ENCODE assay signal across 1 cellular context in the genomic region with DNA sequence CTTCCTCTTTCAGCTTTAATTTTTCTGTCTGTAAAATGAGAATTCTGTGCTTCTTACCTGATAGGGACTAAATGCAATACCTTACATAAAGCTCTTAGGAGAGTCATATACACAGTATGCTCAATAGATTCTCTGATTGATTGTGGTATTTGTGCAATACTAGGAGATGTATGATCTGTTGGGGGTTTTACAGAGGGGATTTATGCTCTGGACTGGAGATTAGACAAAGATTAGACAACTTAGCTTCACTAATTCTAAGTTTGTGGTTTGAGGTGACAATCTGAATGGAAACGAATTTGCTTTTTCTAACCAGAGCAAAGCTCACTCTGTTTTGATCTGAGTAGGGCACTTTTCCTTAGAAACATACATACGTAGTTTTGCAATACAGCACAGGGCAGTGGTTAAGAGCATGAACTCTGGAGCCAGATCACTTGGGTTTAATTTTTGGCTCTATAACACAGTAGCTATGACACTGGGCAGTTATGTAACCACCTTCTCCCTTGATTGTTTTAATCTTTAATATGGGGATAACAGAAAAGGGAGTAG.
A peak's percentile ranks its signal among the peaks of the same experiment; 100 is the strongest.
TF ChIP-seq lines count a peak whose summit lies in the region.

No MANE protein-coding gene starts in this region.

TF ChIP-seq in liver, 16 proteins besides CTCF, POLR2A, EP300 and RAD21 (continued from another document):
- TF ChIP-seq REST (IDR thresholded peaks at IDR 0.05): no peak
- TF ChIP-seq SP1 (IDR thresholded peaks at IDR 0.05): peak; percentile 69
- peak; percentile 77 to 87 for TF ChIP-seq HNF4A (conservative IDR thresholded peaks at IDR 0.05)
- peak; percentile 18 for TF ChIP-seq MAX (IDR thresholded peaks at IDR 0.05)
- TF ChIP-seq JUND (IDR thresholded peaks at IDR 0.05): peak in 1 of 2 donors; percentile 57
- no peak for TF ChIP-seq TAF1 (conservative IDR thresholded peaks at IDR 0.05)
- TF ChIP-seq RXRA (IDR thresholded peaks at IDR 0.05): peak; percentile 66 to 76
- TF ChIP-seq EGR1 (IDR thresholded peaks at IDR 0.05; ENCODE audit: low read depth in 2 of 2): peak in 1 of 2 donors; percentile 16
